11 cellular contexts compared by ENCODE assay signal in genomic region chr2:236607471-236608307, GRCh38. TPM values are rescaled to one million over a fixed set of nuclear protein-coding genes. Genes with fewer than 3 reads are reported as not detected.
DNase-seq lines count a peak whose midpoint lies in the region; ATAC-seq, FAIRE-seq and TF ChIP-seq lines count a peak whose summit lies in the region.
"Had no signal": no experiment of that assay in that cellular context is flagged by ENCODE, and none has a peak within 500 bp of the region (broad histone marks: within the 10 kb centered on the region; RNA-seq: fewer than 3 reads in every experiment).

No MANE protein-coding gene starts in this region.

- H3K9me3 Mint-ChIP-seq in endodermal cell, result no peaks in the 10 kb centered on the region
- no peaks in the 10 kb centered on the region for H3K9me3 Mint-ChIP-seq in osteocyte (ENCODE audit: unreplicated experiment)
- no peaks in the 10 kb centered on the region for H3K9me3 Mint-ChIP-seq in activated T-cell treated with anti-CD3 and anti-CD28 coated beads, Interleukin-2, amount 50 U/mL, for 24 hours

- H3K4me3 ChIP-seq in endodermal cell (ENCODE audit: low read length) (no peak overlapping the region), small intestine (ENCODE audit: low read depth in 1 of 2, low read length in 2 of 2) (no peak overlapping the region)
- H3K4me3 ChIP-seq: vagina had no signal

- WGBS in endodermal cell (ENCODE audit: insufficient coverage in 1 of 2, insufficient read length in 1 of 2), 2 experiments, result 89 to 94% methylated on average over 5 to 9 of the region's 9 CpGs
- WGBS in small intestine, 3 donors, result 33 to 60% (median 36%) methylated on average over 9 of the region's 9 CpGs

- no peak overlapping the region for H3K27ac Mint-ChIP-seq in endodermal cell
- peak overlapping the region; percentile 89 for H3K27ac Mint-ChIP-seq in osteocyte (ENCODE audit: unreplicated experiment)
- no peak overlapping the region for H3K27ac Mint-ChIP-seq in activated T-cell treated with anti-CD3 and anti-CD28 coated beads, Interleukin-2, amount 50 U/mL, for 24 hours

- no peak for FAIRE-seq in small intestine (lab: Jason Lieb, UNC)

- H3K36me3 ChIP-seq in endodermal cell (ENCODE audit: control insufficient read depth, insufficient read depth, low read length), result no peaks in the 10 kb centered on the region
- H3K36me3 ChIP-seq in small intestine (ENCODE audit: control insufficient read depth in 2 of 2, insufficient read depth in 2 of 2, low read length in 2 of 2), result no peaks in the 10 kb centered on the region
- H3K36me3 ChIP-seq: vagina had no signal

- DNase-seq in ELF-1 (ENCODE audit: low read depth, low spot score) (peak; percentile 82), MV-4-11 (lab: John Stamatoyannopoulos, UW) (peak; percentile 31), endodermal cell (peak; percentile 69), osteocyte (ENCODE audit: extremely low spot score, unreplicated experiment) (no peak), small intestine (no peak)
- no peak for DNase-seq in stimulated activated CD4-positive, alpha-beta T cell treated with anti-CD3 and anti-CD28 coated beads, Interleukin-4, amount 100 ng/mL, for 24 hours
- DNase-seq in activated T-cell treated with anti-CD3 and anti-CD28 coated beads, Interleukin-2, amount 50 U/mL, for 24 hours, result no peak
- DNase-seq: activated effector memory CD4-positive, alpha-beta T cell treated with anti-CD3 and anti-CD28 coated beads, Interleukin-2, amount 50 U/mL, for 16 hours; stimulated activated CD4-positive, alpha-beta T cell treated with anti-CD3 and anti-CD28 coated beads, Interleukin-1b, Interleukin-23, amount 100 ng/mL, for 48 hours had no signal

- no peaks in the 10 kb centered on the region for H3K9me3 ChIP-seq in endodermal cell (ENCODE audit: control insufficient read depth, low read length)
- no peaks in the 10 kb centered on the region for H3K9me3 ChIP-seq in small intestine (ENCODE audit: control insufficient read depth, low read depth)
- H3K9me3 ChIP-seq: vagina had no signal

- H3K36me3 Mint-ChIP-seq in endodermal cell (ENCODE audit: low read depth) (no peaks in the 10 kb centered on the region), osteocyte (ENCODE audit: unreplicated experiment) (no peaks in the 10 kb centered on the region)
- H3K36me3 Mint-ChIP-seq in activated T-cell treated with anti-CD3 and anti-CD28 coated beads, Interleukin-2, amount 50 U/mL, for 24 hours (ENCODE audit: low read depth), result no peaks in the 10 kb centered on the region

- H3K4me1 Mint-ChIP-seq in endodermal cell, result peaks cover 11% of the 10 kb centered on the region
- peaks cover 40% of the 10 kb centered on the region for H3K4me1 Mint-ChIP-seq in osteocyte (ENCODE audit: unreplicated experiment)
- H3K4me1 Mint-ChIP-seq in activated T-cell treated with anti-CD3 and anti-CD28 coated beads, Interleukin-2, amount 50 U/mL, for 24 hours (ENCODE audit: low read depth), result peaks cover 2% of the 10 kb centered on the region

- H3K27ac ChIP-seq in endodermal cell (ENCODE audit: low read depth, low read length), result no peak overlapping the region
- H3K27ac ChIP-seq in small intestine (ENCODE audit: low read depth in 1 of 2, low read length in 1 of 2), result no peak overlapping the region
- H3K27ac ChIP-seq: vagina had no signal

- H3K4me3 Mint-ChIP-seq in endodermal cell (no peak overlapping the region), osteocyte (ENCODE audit: unreplicated experiment) (no peak overlapping the region)
- H3K4me3 Mint-ChIP-seq in activated T-cell treated with anti-CD3 and anti-CD28 coated beads, Interleukin-2, amount 50 U/mL, for 24 hours, result no peak overlapping the region

- H3K27me3 ChIP-seq in endodermal cell (ENCODE audit: control insufficient read depth, insufficient read depth, low read length, poor library complexity, severe bottlenecking) (no peaks in the 10 kb centered on the region), small intestine (ENCODE audit: control insufficient read depth in 2 of 2, insufficient read depth in 2 of 2, low read length in 2 of 2) (no peaks in the 10 kb centered on the region)
- H3K27me3 ChIP-seq: vagina had no signal

- no peak for ATAC-seq in HG03354 (IDR thresholded peaks at IDR 0.05; ENCODE audit: poor library complexity, severe bottlenecking, unreplicated experiment)

- TF ChIP-seq CTCF in endodermal cell (conservative IDR thresholded peaks at IDR 0.05) (peak; percentile 65), osteocyte (IDR thresholded peaks at IDR 0.05) (peak; percentile 46)

- H3K9ac ChIP-seq in endodermal cell (ENCODE audit: extremely low read depth, low read length, poor library complexity, severe bottlenecking), result no peak overlapping the region

- H3K4me1 ChIP-seq in endodermal cell (ENCODE audit: control insufficient read depth, insufficient read depth, low read length) (peaks cover 11% of the 10 kb centered on the region), small intestine (ENCODE audit: control insufficient read depth in 2 of 2, insufficient read depth in 1 of 2, low read depth in 1 of 2, low read length in 1 of 2) (no peaks in the 10 kb centered on the region)
- H3K4me1 ChIP-seq: vagina had no signal

- H3K27me3 Mint-ChIP-seq in endodermal cell (ENCODE audit: insufficient read depth) (peaks cover 37% of the 10 kb centered on the region), osteocyte (ENCODE audit: unreplicated experiment) (peaks cover 8% of the 10 kb centered on the region)
- peaks cover 30% of the 10 kb centered on the region for H3K27me3 Mint-ChIP-seq in activated T-cell treated with anti-CD3 and anti-CD28 coated beads, Interleukin-2, amount 50 U/mL, for 24 hours

RNA-seq across cellular contexts. Expression of gene ACKR3, which starts 38.1 kb away (rescaled TPM):
- total RNA-seq in endodermal cell (100 to 1,000 TPM in 1 of 2 donors, 10 to 100 TPM in 1; 76.9 to 110 TPM), osteocyte (36.9 and 40.5 TPM in 2 replicates)
- 53.8 TPM for polyA plus RNA-seq in endodermal cell (2013, experiment 1 of 2)
- 66.2 TPM for polyA plus RNA-seq in endodermal cell (2013, experiment 2 of 2)
- polyA plus RNA-seq in small intestine, result 10 to 100 TPM in 1 of 3 donors, 1 to 10 TPM in 2; 3.8 to 44.8 (median 3.8) TPM

Comparison
In these comparisons a context has a peak if more than half of its experiments do, and no peak if none do; other contexts are left out.
1. DNase-seq: peak in ELF-1 (single experiment), MV-4-11 (single experiment) and endodermal cell (single experiment); none in osteocyte (single experiment), stimulated activated CD4-positive, alpha-beta T cell treated with anti-CD3 and anti-CD28 coated beads, Interleukin-4, amount 100 ng/mL, for 24 hours (single experiment), activated T-cell treated with anti-CD3 and anti-CD28 coated beads, Interleukin-2, amount 50 U/mL, for 24 hours (single experiment) and small intestine (single experiment).